ENCODE assay signal across 1 cellular context in genomic region chr5:164187780-164188179, GRCh38.
TF ChIP-seq lines count a peak whose summit lies in the region.

No MANE protein-coding gene starts in this region.

TF ChIP-seq in H1, 55 proteins besides CTCF, POLR2A, EP300 and RAD21 (continued from another document):
- TF ChIP-seq ATF2 (IDR thresholded peaks at IDR 0.05; ENCODE audit: low read length) (no peak), POLR2AphosphoS5 (IDR thresholded peaks at IDR 0.05; ENCODE audit: low read depth, low read length) (no peak), CBX8 (IDR thresholded peaks at IDR 0.05; ENCODE audit: borderline replicate concordance, low read depth, low read length) (no peak), BCL11A (IDR thresholded peaks at IDR 0.05; ENCODE audit: low read depth in 2 of 2, low read length in 2 of 2) (no peak), GABPA (IDR thresholded peaks at IDR 0.05; ENCODE audit: borderline replicate concordance, insufficient read depth, low read length) (no peak), GTF2F1 (IDR thresholded peaks at IDR 0.05; ENCODE audit: borderline replicate concordance, low read depth, low read length) (no peak), POU5F1 (IDR thresholded peaks at IDR 0.05; ENCODE audit: low read depth, low read length) (no peak), PHF8 (conservative IDR thresholded peaks at IDR 0.05; ENCODE audit: low read depth, low read length) (no peak)
